21 cellular contexts compared by ENCODE assay signal in genomic region chr1:193633991-193634390, GRCh38.
"Had no signal": no experiment of that assay in that cellular context is flagged by ENCODE, and none has a peak within 500 bp of the region (broad histone marks: within the 10 kb centered on the region; RNA-seq: fewer than 3 reads in every experiment).

No MANE protein-coding gene starts in this region.

- H3K36me3 Mint-ChIP-seq: memory B cell had no signal

- H3K27ac Mint-ChIP-seq: activated CD4-positive, alpha-beta memory T cell treated with anti-CD3 and anti-CD28 coated beads, Interleukin-2, amount 10 ng/mL, durations not matched to agents 7 days and 5 days; activated CD4-positive, alpha-beta T cell treated with anti-CD3 and anti-CD28 coated beads, Interleukin-2, amount 10 ng/mL, durations not matched to agents 24 days and 14 days; activated naive CD8-positive, alpha-beta T cell treated with anti-CD3 and anti-CD28 coated beads, Interleukin-2, amount 10 ng/mL, durations not matched to agents 7 days and 5 days; activated T-helper 2 cell treated with anti-CD3 and anti-CD28 coated beads, Interferon-gamma antibody, Interleukin-2, Interleukin-4, amounts not matched to agents 10 μg/mL and 5 μg/mL and 100 μg/mL, durations not matched to agents 14 hours and 24 hours and 36 hours; memory B cell; stimulated activated naive CD8-positive, alpha-beta T cell treated with anti-CD3 and anti-CD28 coated beads, Interleukin-15, Interleukin-2, amounts not matched to agents 100 ng/mL and 50 ng/mL, for 24 hours; T-helper 2 cell treated with Interferon-gamma antibody and Interleukin-4, amounts not matched to agents 5 μg/mL and 100 μg/mL, for 36 hours had no signal

- H3K9me3 Mint-ChIP-seq: activated T-helper 2 cell treated with anti-CD3 and anti-CD28 coated beads, Interferon-gamma antibody, Interleukin-2, Interleukin-4, amounts not matched to agents 10 μg/mL and 5 μg/mL and 100 μg/mL, durations not matched to agents 14 hours and 24 hours and 36 hours; memory B cell; stimulated activated naive CD8-positive, alpha-beta T cell treated with anti-CD3 and anti-CD28 coated beads, Interleukin-15, Interleukin-2, amounts not matched to agents 100 ng/mL and 50 ng/mL, for 24 hours had no signal

- ATAC-seq: gastroesophageal sphincter, left colon had no signal

- DNase-seq: activated CD4-positive, alpha-beta memory T cell treated with anti-CD3 and anti-CD28 coated beads, Interleukin-2, amount 10 ng/mL, durations not matched to agents 7 days and 5 days; activated naive CD4-positive, alpha-beta T cell; activated naive CD8-positive, alpha-beta T cell treated with anti-CD3 and anti-CD28 coated beads, Interleukin-2, amount 10 ng/mL, durations not matched to agents 7 days and 5 days; activated T-cell treated with anti-CD3 and anti-CD28 coated beads, Interleukin-2, amount 50 U/mL, for 1 hour; amygdala; cerebellar nuclear complex; cortex of kidney; head of caudate nucleus; hypothalamus; left colon; spleen; stimulated activated CD4-positive, alpha-beta T cell treated with anti-CD3 and anti-CD28 coated beads, Interleukin-4, amount 100 ng/mL, for 1 hour; substantia nigra; upper lobe of right lung had no signal

- H3K27me3 Mint-ChIP-seq: activated CD4-positive, alpha-beta memory T cell treated with anti-CD3 and anti-CD28 coated beads, Interleukin-2, amount 10 ng/mL, durations not matched to agents 7 days and 5 days; stimulated activated naive CD8-positive, alpha-beta T cell treated with anti-CD3 and anti-CD28 coated beads, Interleukin-15, Interleukin-2, amounts not matched to agents 100 ng/mL and 50 ng/mL, for 24 hours had no signal

- H3K4me3 Mint-ChIP-seq: activated CD4-positive, alpha-beta memory T cell treated with anti-CD3 and anti-CD28 coated beads, Interleukin-2, amount 10 ng/mL, durations not matched to agents 7 days and 5 days; activated CD4-positive, alpha-beta T cell treated with anti-CD3 and anti-CD28 coated beads, Interleukin-2, amount 10 ng/mL, durations not matched to agents 24 days and 14 days; activated naive CD8-positive, alpha-beta T cell treated with anti-CD3 and anti-CD28 coated beads, Interleukin-2, amount 10 ng/mL, durations not matched to agents 7 days and 5 days; memory B cell; neural crest cell; stimulated activated naive CD8-positive, alpha-beta T cell treated with anti-CD3 and anti-CD28 coated beads, Interleukin-15, Interleukin-2, amounts not matched to agents 100 ng/mL and 50 ng/mL, for 24 hours; T-helper 2 cell treated with Interferon-gamma antibody and Interleukin-4, amounts not matched to agents 5 μg/mL and 100 μg/mL, for 36 hours had no signal
